8 cellular contexts compared by ENCODE assay signal in genomic region chr3:105353485-105354161, GRCh38. TPM values are rescaled to one million over a fixed set of nuclear protein-coding genes. Genes with fewer than 3 reads are reported as not detected.
A peak's percentile ranks its signal among the peaks of the same experiment; 100 is the strongest.
DNase-seq lines count a peak whose midpoint lies in the region; ATAC-seq lines count a peak whose summit lies in the region.

No MANE protein-coding gene starts in this region.

- intact Hi-C loops in Right ventricle myocardium inferior (cut with DNase I), result no loop called here
- intact Hi-C loops in cardiac septum (cut with DNase I), result no loop called here

- H3K9me3 ChIP-seq in iPS-18c (ENCODE audit: control insufficient read depth, insufficient read depth, low read length), result no peaks in the 10 kb centered on the region

- no peaks in the 10 kb centered on the region for H3K9me3 Mint-ChIP-seq in activated naive CD8-positive, alpha-beta T cell treated with anti-CD3 and anti-CD28 coated beads, Interleukin-2, amount 10 ng/mL, durations not matched to agents 7 days and 5 days
- no peaks in the 10 kb centered on the region for H3K9me3 Mint-ChIP-seq in stimulated activated memory B cell treated with anti-CD40 and anti-IgM and Interleukin-4, amounts not matched to agents 10 μg/mL and 1 μg/mL and 100 μg/mL, for 72 hours

- POLR2A ChIA-PET in activated naive CD8-positive, alpha-beta T cell treated with anti-CD3 and anti-CD28 coated beads, Interleukin-2, amount 10 ng/mL, durations not matched to agents 7 days and 5 days (lab: Charles Lee), result no interaction called here

- H3K36me3 Mint-ChIP-seq in activated naive CD8-positive, alpha-beta T cell treated with anti-CD3 and anti-CD28 coated beads, Interleukin-2, amount 10 ng/mL, durations not matched to agents 7 days and 5 days, result no peaks in the 10 kb centered on the region
- H3K36me3 Mint-ChIP-seq in stimulated activated memory B cell treated with anti-CD40 and anti-IgM and Interleukin-4, amounts not matched to agents 10 μg/mL and 1 μg/mL and 100 μg/mL, for 72 hours, result no peaks in the 10 kb centered on the region

- DNase-seq in Right ventricle myocardium inferior (ENCODE audit: missing footprints) (peak; percentile 45), cardiac septum (ENCODE audit: low spot score) (no peak), SIG-M5 treated with dmso at 0.1 percent for 504 hours (lab: John Stamatoyannopoulos, UW; ENCODE audit: unreplicated experiment) (no peak), dedifferentiated amniotic fluid mesenchymal stem cell (ENCODE audit: extremely low spot score) (no peak), SKM-1 treated with dmso at 0.1 percent for 144 hours (lab: John Stamatoyannopoulos, UW; ENCODE audit: unreplicated experiment) (no peak)
- peak; percentile 25 for DNase-seq in activated naive CD8-positive, alpha-beta T cell treated with anti-CD3 and anti-CD28 coated beads, Interleukin-2, amount 10 ng/mL, durations not matched to agents 7 days and 5 days

- no peak for ATAC-seq in Right ventricle myocardium inferior
- no peak for ATAC-seq in activated naive CD8-positive, alpha-beta T cell treated with anti-CD3 and anti-CD28 coated beads, Interleukin-2, amount 10 ng/mL, durations not matched to agents 7 days and 5 days (ENCODE audit: low read depth)
- peak; percentile 56 for ATAC-seq in stimulated activated memory B cell treated with anti-CD40 and anti-IgM and Interleukin-4, amounts not matched to agents 10 μg/mL and 1 μg/mL and 100 μg/mL, for 72 hours

- H3K4me3 Mint-ChIP-seq in activated naive CD8-positive, alpha-beta T cell treated with anti-CD3 and anti-CD28 coated beads, Interleukin-2, amount 10 ng/mL, durations not matched to agents 7 days and 5 days, result peak overlapping the region; percentile 48
- peak overlapping the region; percentile 80 for H3K4me3 Mint-ChIP-seq in stimulated activated memory B cell treated with anti-CD40 and anti-IgM and Interleukin-4, amounts not matched to agents 10 μg/mL and 1 μg/mL and 100 μg/mL, for 72 hours

- peaks cover 12% of the 10 kb centered on the region for H3K4me1 Mint-ChIP-seq in activated naive CD8-positive, alpha-beta T cell treated with anti-CD3 and anti-CD28 coated beads, Interleukin-2, amount 10 ng/mL, durations not matched to agents 7 days and 5 days
- H3K4me1 Mint-ChIP-seq in stimulated activated memory B cell treated with anti-CD40 and anti-IgM and Interleukin-4, amounts not matched to agents 10 μg/mL and 1 μg/mL and 100 μg/mL, for 72 hours, result peaks cover 30% of the 10 kb centered on the region

- H3K27ac Mint-ChIP-seq in activated naive CD8-positive, alpha-beta T cell treated with anti-CD3 and anti-CD28 coated beads, Interleukin-2, amount 10 ng/mL, durations not matched to agents 7 days and 5 days, result no peak overlapping the region
- peak overlapping the region; percentile 82 for H3K27ac Mint-ChIP-seq in stimulated activated memory B cell treated with anti-CD40 and anti-IgM and Interleukin-4, amounts not matched to agents 10 μg/mL and 1 μg/mL and 100 μg/mL, for 72 hours

- peaks cover 34% of the 10 kb centered on the region for H3K27me3 Mint-ChIP-seq in activated naive CD8-positive, alpha-beta T cell treated with anti-CD3 and anti-CD28 coated beads, Interleukin-2, amount 10 ng/mL, durations not matched to agents 7 days and 5 days
- peaks cover 14% of the 10 kb centered on the region for H3K27me3 Mint-ChIP-seq in stimulated activated memory B cell treated with anti-CD40 and anti-IgM and Interleukin-4, amounts not matched to agents 10 μg/mL and 1 μg/mL and 100 μg/mL, for 72 hours

- peak overlapping the region; percentile 42 for H3K4me3 ChIP-seq in iPS-18c (ENCODE audit: insufficient read depth, low read depth, low read length)

RNA-seq across cellular contexts. Expression of gene ALCAM, which starts 13.1 kb away (rescaled TPM):
- total RNA-seq in Right ventricle myocardium inferior (3.5 TPM), cardiac septum (8.3 TPM)
- 1 to 10 TPM; 8.1 to 8.2 TPM for total RNA-seq in activated naive CD8-positive, alpha-beta T cell treated with anti-CD3 and anti-CD28 coated beads, Interleukin-2, amount 10 ng/mL, durations not matched to agents 7 days and 5 days

Comparison
In these comparisons a context has a peak if more than half of its experiments do, and no peak if none do; other contexts are left out.
1. DNase-seq: peak in Right ventricle myocardium inferior (single experiment) and activated naive CD8-positive, alpha-beta T cell treated with anti-CD3 and anti-CD28 coated beads, Interleukin-2, amount 10 ng/mL, durations not matched to agents 7 days and 5 days (single experiment); none in cardiac septum (single experiment), SIG-M5 treated with dmso at 0.1 percent for 504 hours (single experiment), dedifferentiated amniotic fluid mesenchymal stem cell (single experiment) and SKM-1 treated with dmso at 0.1 percent for 144 hours (single experiment).